In the genomic region with DNA sequence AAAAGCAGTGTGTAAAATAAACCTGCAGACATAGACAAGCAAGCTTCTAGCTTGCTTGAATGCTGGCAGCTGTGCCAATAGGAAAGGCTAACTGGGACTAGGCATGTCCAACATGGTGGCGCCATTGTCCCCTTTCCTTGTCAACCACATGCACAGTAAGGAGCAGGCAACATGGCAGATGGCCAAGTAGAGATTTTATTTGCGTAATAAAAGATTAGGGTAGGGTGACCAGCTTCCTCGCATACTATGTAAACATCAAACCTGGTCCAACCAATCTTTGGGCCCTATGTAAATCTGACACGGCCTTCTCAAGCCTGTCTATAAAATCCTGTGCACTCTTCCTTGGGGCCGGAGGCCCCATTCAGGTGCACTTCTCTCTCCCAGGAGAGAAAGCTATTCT, we compare ENCODE assay signal across 24 cellular contexts.
DNase-seq lines count a peak whose midpoint lies in the region; TF ChIP-seq lines count a peak whose summit lies in the region.
"Had no signal": no experiment of that assay in that cellular context is flagged by ENCODE, and none has a peak within 500 bp of the region (broad histone marks: within the 10 kb centered on the region; RNA-seq: fewer than 3 reads in every experiment).

No MANE protein-coding gene starts in this region.

- CTCF ChIA-PET in Calu3 (lab: Charles Lee): interaction anchor here (0.6 to 0.7 kb wide), 3 partner anchors 125 to 485 kb away, joined by 3 read pairs; no protein-coding TSS in a partner anchor

- no peak overlapping the region for H3K27ac Mint-ChIP-seq in Calu3 (ENCODE audit: unreplicated experiment)
- no peak overlapping the region for H3K27ac Mint-ChIP-seq in T-helper 2 cell treated with Interferon-gamma antibody and Interleukin-4, amounts not matched to agents 5 μg/mL and 100 μg/mL, for 36 hours
- H3K27ac Mint-ChIP-seq: naive thymus-derived CD4-positive, alpha-beta T cell; stimulated activated naive CD8-positive, alpha-beta T cell treated with anti-CD3 and anti-CD28 coated beads, Interleukin-15, amount 100 ng/mL, for 72 hours had no signal

- no peak overlapping the region for H3K4me3 ChIP-seq in LNCaP clone FGC (ENCODE audit: low read depth, low read length)
- H3K4me3 ChIP-seq in epithelial cell of esophagus (ENCODE audit: low read length): no peak overlapping the region
- H3K4me3 ChIP-seq: heart left ventricle, pancreas, upper lobe of right lung had no signal

- DNase-seq in Calu3 (peak; percentile 22), LNCaP clone FGC (ENCODE audit: low read depth) (peak; percentile 96), NCI-H2196 treated with DMSO at 0.1 percent for 48 hours (lab: John Stamatoyannopoulos, UW; ENCODE audit: unreplicated experiment) (peak; percentile 2), epithelial cell of esophagus (ENCODE audit: low read depth) (peak; percentile 2), UCSD-AML1 (lab: John Stamatoyannopoulos, UW; ENCODE audit: unreplicated experiment) (no peak), SK-N-DZ (ENCODE audit: low spot score) (no peak), NCI-H187 (lab: John Stamatoyannopoulos, UW) (no peak)
- no peak for DNase-seq in T-helper 2 cell treated with Interferon-gamma antibody and Interleukin-4, amounts not matched to agents 5 μg/mL and 100 μg/mL, for 36 hours (ENCODE audit: low spot score)
- DNase-seq: activated CD4-positive, alpha-beta T cell treated with anti-CD3 and anti-CD28 coated beads, Interleukin-2, amount 50 U/mL, for 4 hours; activated naive CD4-positive, alpha-beta T cell treated with Interleukin-2 at 50 U/mL for 16 hours; activated T-cell treated with anti-CD3 and anti-CD28 coated beads for 4 hours; anterior cingulate cortex; effector memory CD4-positive, alpha-beta T cell; heart left ventricle; KG1; mammary epithelial cell; naive thymus-derived CD4-positive, alpha-beta T cell; NCI-H187 treated with DMSO at 0.1 percent for 48 hours; pancreas; stimulated activated CD4-positive, alpha-beta T cell treated with anti-CD3 and anti-CD28 coated beads, Interleukin-1b, Interleukin-23, amount 100 ng/mL, for 48 hours; stimulated activated naive CD8-positive, alpha-beta T cell treated with anti-CD3 and anti-CD28 coated beads, Interleukin-15, amount 100 ng/mL, for 72 hours; SW 1271; upper lobe of right lung had no signal

- no peaks in the 10 kb centered on the region for H3K9me3 Mint-ChIP-seq in Calu3 (ENCODE audit: low read depth, unreplicated experiment)
- no peaks in the 10 kb centered on the region for H3K9me3 Mint-ChIP-seq in T-helper 2 cell treated with Interferon-gamma antibody and Interleukin-4, amounts not matched to agents 5 μg/mL and 100 μg/mL, for 36 hours
- H3K9me3 Mint-ChIP-seq: stimulated activated naive CD8-positive, alpha-beta T cell treated with anti-CD3 and anti-CD28 coated beads, Interleukin-15, amount 100 ng/mL, for 72 hours had no signal

- no peaks in the 10 kb centered on the region for H3K36me3 Mint-ChIP-seq in Calu3 (ENCODE audit: insufficient read depth, unreplicated experiment)
- H3K36me3 Mint-ChIP-seq in T-helper 2 cell treated with Interferon-gamma antibody and Interleukin-4, amounts not matched to agents 5 μg/mL and 100 μg/mL, for 36 hours (ENCODE audit: low read depth): no peaks in the 10 kb centered on the region
- H3K36me3 Mint-ChIP-seq: naive thymus-derived CD4-positive, alpha-beta T cell had no signal

- TF ChIP-seq CTCF in Calu3 (IDR thresholded peaks at IDR 0.05; ENCODE audit: unreplicated experiment): no peak
- TF ChIP-seq CTCF in LNCaP clone FGC (IDR thresholded peaks at IDR 0.05; ENCODE audit: control insufficient read depth, extremely low read depth, insufficient read depth): peak; percentile 36
- TF ChIP-seq CTCF in epithelial cell of esophagus (IDR thresholded peaks at IDR 0.05; ENCODE audit: insufficient read depth, low read depth, low read length, missing control alignments): no peak

- H3K4me1 Mint-ChIP-seq in Calu3 (ENCODE audit: low read depth, unreplicated experiment): no peaks in the 10 kb centered on the region
- no peaks in the 10 kb centered on the region for H3K4me1 Mint-ChIP-seq in T-helper 2 cell treated with Interferon-gamma antibody and Interleukin-4, amounts not matched to agents 5 μg/mL and 100 μg/mL, for 36 hours (ENCODE audit: low read depth)
- H3K4me1 Mint-ChIP-seq: central memory CD8-positive, alpha-beta T cell; naive thymus-derived CD4-positive, alpha-beta T cell; stimulated activated naive CD8-positive, alpha-beta T cell treated with anti-CD3 and anti-CD28 coated beads, Interleukin-15, amount 100 ng/mL, for 72 hours had no signal

- intact Hi-C loops in Calu3 (cut with micrococcal nuclease; ENCODE audit: unreplicated experiment): no loop called here

- no TSS peak for BruUV-seq in Calu3 (replicated peaks; lab: Mats Ljungman, UMichigan)

- H3K4me3 Mint-ChIP-seq in Calu3 (ENCODE audit: low read depth, unreplicated experiment): no peak overlapping the region
- no peak overlapping the region for H3K4me3 Mint-ChIP-seq in T-helper 2 cell treated with Interferon-gamma antibody and Interleukin-4, amounts not matched to agents 5 μg/mL and 100 μg/mL, for 36 hours
- H3K4me3 Mint-ChIP-seq: central memory CD8-positive, alpha-beta T cell; naive thymus-derived CD4-positive, alpha-beta T cell; stimulated activated naive CD8-positive, alpha-beta T cell treated with anti-CD3 and anti-CD28 coated beads, Interleukin-15, amount 100 ng/mL, for 72 hours had no signal

- H3K27me3 Mint-ChIP-seq in Calu3 (ENCODE audit: unreplicated experiment): no peaks in the 10 kb centered on the region
- H3K27me3 Mint-ChIP-seq in T-helper 2 cell treated with Interferon-gamma antibody and Interleukin-4, amounts not matched to agents 5 μg/mL and 100 μg/mL, for 36 hours (ENCODE audit: low read depth): no peaks in the 10 kb centered on the region
- H3K27me3 Mint-ChIP-seq: central memory CD8-positive, alpha-beta T cell; naive thymus-derived CD4-positive, alpha-beta T cell; stimulated activated naive CD8-positive, alpha-beta T cell treated with anti-CD3 and anti-CD28 coated beads, Interleukin-15, amount 100 ng/mL, for 72 hours had no signal

Comparison
In these comparisons a context has a peak if more than half of its experiments do, and no peak if none do; other contexts are left out.
1. DNase-seq: peak in Calu3 (single experiment), LNCaP clone FGC (single experiment), NCI-H2196 treated with DMSO at 0.1 percent for 48 hours (single experiment) and epithelial cell of esophagus (single experiment); none in UCSD-AML1 (single experiment), SK-N-DZ (single experiment), T-helper 2 cell treated with Interferon-gamma antibody and Interleukin-4, amounts not matched to agents 5 μg/mL and 100 μg/mL, for 36 hours (single experiment) and NCI-H187 (0 of 2).